ENCODE assay signal across 23 cellular contexts in the genomic region with DNA sequence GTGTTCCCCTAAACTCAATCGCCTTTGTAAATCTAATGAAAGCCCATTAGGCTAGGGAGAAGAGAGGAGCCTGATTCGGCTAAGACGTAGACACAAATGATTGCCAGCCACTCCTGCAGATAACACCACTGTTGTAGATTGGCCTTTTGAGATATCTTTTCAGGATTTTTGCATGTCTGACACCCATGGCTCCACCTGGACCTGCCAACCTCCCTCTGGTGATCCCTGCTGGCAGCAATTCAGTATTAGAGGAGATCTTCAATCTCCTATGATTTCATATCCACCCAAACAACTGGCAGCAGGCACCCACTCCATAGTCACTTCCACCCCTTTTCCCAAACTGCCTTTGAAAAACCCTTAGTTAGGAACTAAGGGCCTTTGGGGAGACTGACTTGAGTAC.
"Had no signal": no experiment of that assay in that cellular context is flagged by ENCODE, and none has a peak within 500 bp of the region (broad histone marks: within the 10 kb centered on the region; RNA-seq: fewer than 3 reads in every experiment).

No MANE protein-coding gene starts in this region.

- FAIRE-seq: HepG2 had no signal

- H3K4me3 ChIP-seq: MG63, SJCRH30 had no signal

- H3K27me3 ChIP-seq: MG63, SJCRH30 had no signal

- H3K9me3 ChIP-seq: MG63, SJCRH30 had no signal

- DNase-seq: IMR-90; Karpas-422; KG1; MG63; NCI-H1092; NCI-H1105 treated with DMSO at 0.1 percent for 48 hours; NCI-H1417 treated with DMSO at 0.1 percent for 48 hours; NCI-H146; NCI-H1694 treated with DMSO at 0.1 percent for 48 hours; NCI-H1930; NCI-H2081; NCI-H2107; NCI-H2171 treated with DMSO at 0.1 percent for 48 hours; NCI-H2227 treated with DMSO at 0.1 percent for 48 hours; NCI-H510A; NCI-H524 treated with DMSO at 0.1 percent for 48 hours; NCI-H69; NCI-H774; NK-92 treated with Interleukin-12 subunit alpha and Interleukin-12 subunit beta, amount 100 ng/mL, for 24 hours; PC-3; SHP77 treated with DMSO at 0.1 percent for 48 hours; SJCRH30 had no signal

- H3K36me3 ChIP-seq: MG63, SJCRH30 had no signal

- H3K27ac ChIP-seq: SJCRH30 had no signal
